In the genomic region with DNA sequence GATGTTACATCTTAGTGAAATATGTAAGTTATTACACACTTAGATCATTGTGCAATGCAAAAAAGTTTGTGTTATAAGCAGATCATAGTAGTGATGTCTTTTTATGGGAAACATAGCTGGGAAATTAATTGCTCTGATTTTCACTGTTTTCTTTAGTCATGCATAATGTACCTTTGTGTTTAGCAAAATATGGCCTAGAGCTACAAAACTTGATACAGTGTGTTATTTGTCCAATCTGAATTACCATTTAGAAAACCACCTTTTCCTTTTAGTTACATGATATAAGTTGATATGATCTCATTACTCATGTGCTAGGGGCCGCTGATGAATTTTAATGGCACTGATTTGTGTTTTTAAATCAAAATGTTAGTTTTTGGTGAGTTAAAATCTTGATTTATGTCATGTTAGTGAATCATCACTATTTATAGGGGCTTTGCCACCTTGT, we compare ENCODE assay signal across 1 cellular context.
TF ChIP-seq lines count a peak whose summit lies in the region.

No MANE protein-coding gene starts in this region.

TF ChIP-seq in WTC11, 78 proteins besides CTCF, POLR2A, EP300 and RAD21 (continued from another document):
- TF ChIP-seq ZNF425 (CRISPR knock-in tag; conservative IDR thresholded peaks at IDR 0.05), result no peak
- TF ChIP-seq JUN (CRISPR knock-in tag; IDR thresholded peaks at IDR 0.05), result no peak
- no peak for TF ChIP-seq GABPB1 (CRISPR knock-in tag; IDR thresholded peaks at IDR 0.05)
- TF ChIP-seq HMGXB4 (CRISPR knock-in tag; IDR thresholded peaks at IDR 0.05), result no peak
- TF ChIP-seq FOXP4 (CRISPR knock-in tag; IDR thresholded peaks at IDR 0.05), result no peak
- TF ChIP-seq, protein P1, sequence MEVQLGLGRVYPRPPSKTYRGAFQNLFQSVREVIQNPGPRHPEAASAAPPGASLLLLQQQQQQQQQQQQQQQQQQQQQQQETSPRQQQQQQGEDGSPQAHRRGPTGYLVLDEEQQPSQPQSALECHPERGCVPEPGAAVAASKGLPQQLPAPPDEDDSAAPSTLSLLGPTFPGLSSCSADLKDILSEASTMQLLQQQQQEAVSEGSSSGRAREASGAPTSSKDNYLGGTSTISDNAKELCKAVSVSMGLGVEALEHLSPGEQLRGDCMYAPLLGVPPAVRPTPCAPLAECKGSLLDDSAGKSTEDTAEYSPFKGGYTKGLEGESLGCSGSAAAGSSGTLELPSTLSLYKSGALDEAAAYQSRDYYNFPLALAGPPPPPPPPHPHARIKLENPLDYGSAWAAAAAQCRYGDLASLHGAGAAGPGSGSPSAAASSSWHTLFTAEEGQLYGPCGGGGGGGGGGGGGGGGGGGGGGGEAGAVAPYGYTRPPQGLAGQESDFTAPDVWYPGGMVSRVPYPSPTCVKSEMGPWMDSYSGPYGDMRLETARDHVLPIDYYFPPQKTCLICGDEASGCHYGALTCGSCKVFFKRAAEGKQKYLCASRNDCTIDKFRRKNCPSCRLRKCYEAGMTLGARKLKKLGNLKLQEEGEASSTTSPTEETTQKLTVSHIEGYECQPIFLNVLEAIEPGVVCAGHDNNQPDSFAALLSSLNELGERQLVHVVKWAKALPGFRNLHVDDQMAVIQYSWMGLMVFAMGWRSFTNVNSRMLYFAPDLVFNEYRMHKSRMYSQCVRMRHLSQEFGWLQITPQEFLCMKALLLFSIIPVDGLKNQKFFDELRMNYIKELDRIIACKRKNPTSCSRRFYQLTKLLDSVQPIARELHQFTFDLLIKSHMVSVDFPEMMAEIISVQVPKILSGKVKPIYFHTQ (CRISPR knock-in tag; IDR thresholded peaks at IDR 0.05), result no peak
- TF ChIP-seq TCF7 (CRISPR knock-in tag; IDR thresholded peaks at IDR 0.05; ENCODE audit: low read depth), result no peak
